ENCODE assay signal across 22 cellular contexts in genomic region chr22:38246046-38246658, GRCh38. TPM values are rescaled to one million over a fixed set of nuclear protein-coding genes. Genes with fewer than 3 reads are reported as not detected.
DNase-seq lines count a peak whose midpoint lies in the region; ATAC-seq and TF ChIP-seq lines count a peak whose summit lies in the region.
"Had no signal": no experiment of that assay in that cellular context is flagged by ENCODE, and none has a peak within 500 bp of the region (broad histone marks: within the 10 kb centered on the region; RNA-seq: fewer than 3 reads in every experiment).

No MANE protein-coding gene starts in this region.

- in situ Hi-C loops in transverse colon (cut with MboI; ENCODE audit: low pct_ligation_motif_present in 1 of 4, low pct_unique_long_range_greater_than_20kb in 1 of 4, low sequenced_read_pairs in 3 of 4): loop anchor here in 1 of 4 donors (25.0 kb wide), 1 partner anchor 134 kb away; the partner anchor contains the start of gene BAIAP2L2

- H3K4me3 Mint-ChIP-seq in CD14-positive monocyte: no peak overlapping the region
- H3K4me3 Mint-ChIP-seq: H9; T-helper 2 cell treated with Interferon-gamma antibody and Interleukin-4, amounts not matched to agents 5 μg/mL and 100 μg/mL, for 36 hours; WTC11 had no signal

- peak overlapping the region; percentile 90 for H3K27ac ChIP-seq in caudate nucleus (ENCODE audit: low read depth, low read length)
- no peak overlapping the region for H3K27ac ChIP-seq in neuronal stem cell (replicated peaks; ENCODE audit: low read length)
- peak overlapping the region in 3 of 4 donors; percentile 59 to 66 (median 60) for H3K27ac ChIP-seq in transverse colon

- no peaks in the 10 kb centered on the region for H3K27me3 ChIP-seq in neuronal stem cell (ENCODE audit: control insufficient read depth in 3 of 3, insufficient read depth in 3 of 3, low read depth in 1 of 3, low read length in 3 of 3)
- H3K27me3 ChIP-seq in transverse colon: no peaks in the 10 kb centered on the region
- H3K27me3 ChIP-seq: adrenal gland, left lung, suprapubic skin had no signal

- H2BK15ac ChIP-seq in neuronal stem cell (ENCODE audit: low read length): no peak overlapping the region

- H2AK5ac ChIP-seq in neuronal stem cell (ENCODE audit: low read depth, low read length): no peak overlapping the region

- peaks cover 57 to 67% of the 10 kb centered on the region in 2 donors for H3K36me3 Mint-ChIP-seq in CD14-positive monocyte

- no CpG with 5 or more reads among the region's 19 CpGs for WGBS in neuronal stem cell (ENCODE audit: extremely low coverage in 2 of 2, insufficient read length in 2 of 2, insufficient replicate concordance in 1 of 2), 2 donors
- whole genome bisulfite sequencing in transverse colon (ENCODE audit: low coverage in 1 of 2), 2 donors: 80 to 89% methylated on average over 8 to 19 of the region's 19 CpGs

- H3K27me3 Mint-ChIP-seq in CD14-positive monocyte (ENCODE audit: low read depth in 3 of 3): peaks cover 0 to 1% (median 0%) of the 10 kb centered on the region in 3 donors

- no peak for ATAC-seq in GM21529 (IDR thresholded peaks at IDR 0.05; ENCODE audit: unreplicated experiment)
- ATAC-seq: WTC11 had no signal

- no peak overlapping the region for H3K4ac ChIP-seq in neuronal stem cell (ENCODE audit: low read length)

- TF ChIP-seq POLR2A in transverse colon (IDR thresholded peaks at IDR 0.05): no peak

- H3K9ac ChIP-seq in neuronal stem cell (ENCODE audit: low read depth, low read length, poor library complexity): peak overlapping the region; percentile 77
- H3K9ac ChIP-seq: SK-N-SH had no signal

- no peak overlapping the region for H2BK120ac ChIP-seq in neuronal stem cell (ENCODE audit: low read depth, low read length)

- no peak overlapping the region for H4K8ac ChIP-seq in neuronal stem cell (ENCODE audit: low read depth, low read length)

- TF ChIP-seq CTCF in transverse colon (IDR thresholded peaks at IDR 0.05) (no peak), CD14-positive monocyte (IDR thresholded peaks at IDR 0.05) (no peak)

- intact Hi-C loops in transverse colon (cut with DNase I; ENCODE audit: low total_unique reads): no loop called here
- intact Hi-C loops in CD14-positive monocyte (cut with micrococcal nuclease): no loop called here

- no peak overlapping the region for H4K91ac ChIP-seq in neuronal stem cell (ENCODE audit: low read depth, low read length, poor library complexity)

- H3K4me3 ChIP-seq in neuronal stem cell (ENCODE audit: low read length in 2 of 2) (peak overlapping the region in 1 of 2 donors; percentile 28), transverse colon (no peak overlapping the region)
- H3K4me3 ChIP-seq: adrenal gland, left lung, suprapubic skin had no signal

- H3K9me3 Mint-ChIP-seq in CD14-positive monocyte: peaks cover 5 to 13% (median 10%) of the 10 kb centered on the region in 7 donors
- H3K9me3 Mint-ChIP-seq: T-helper 2 cell treated with Interferon-gamma antibody and Interleukin-4, amounts not matched to agents 5 μg/mL and 100 μg/mL, for 36 hours; WTC11 had no signal

- H3K18ac ChIP-seq in neuronal stem cell (ENCODE audit: low read length): peak overlapping the region; percentile 44

- H3K23ac ChIP-seq in neuronal stem cell (ENCODE audit: low read depth, low read length, poor library complexity): peak overlapping the region; percentile 89

- peak; percentile 31 for DNase-seq in NAMALWA (ENCODE audit: low spot score)
- DNase-seq in caudate nucleus (lab: John Stamatoyannopoulos, UW): peak in 1 of 61 donors; percentile 53
- no peak for DNase-seq in neuronal stem cell (ENCODE audit: low spot score)
- no peak for DNase-seq in transverse colon
- DNase-seq in CD14-positive monocyte (ENCODE audit: low spot score): no peak
- DNase-seq in activated naive CD4-positive, alpha-beta T cell treated with Interleukin-2 at 50 U/mL for 16 hours: no peak
- DNase-seq: activated CD4-positive, alpha-beta T cell treated with anti-CD3 and anti-CD28 coated beads, Interleukin-2, amount 50 U/mL, for 48 hours; activated effector memory CD4-positive, alpha-beta T cell treated with Interleukin-2 at 50 U/mL for 16 hours; adrenal gland; central memory CD4-positive, alpha-beta T cell; COR-L47; DND-41; H9; KBM-7; left lung; NCI-H2029; NCI-H226; SK-N-SH had no signal

- peaks cover 7% of the 10 kb centered on the region for H3K79me1 ChIP-seq in neuronal stem cell (ENCODE audit: low read depth, low read length)

- H3K14ac ChIP-seq in neuronal stem cell (ENCODE audit: low read length): no peak overlapping the region

- H2AFZ ChIP-seq in neuronal stem cell (ENCODE audit: low read length): no peak overlapping the region

- peaks cover 7% of the 10 kb centered on the region for H3K4me1 Mint-ChIP-seq in CD14-positive monocyte

- no peak overlapping the region for H3K4me2 ChIP-seq in neuronal stem cell (ENCODE audit: insufficient read depth, low read length, poor library complexity, severe bottlenecking)
- H3K4me2 ChIP-seq: SK-N-SH had no signal

- H2BK12ac ChIP-seq in neuronal stem cell (ENCODE audit: low read length): no peak overlapping the region

- H3K36me3 ChIP-seq in neuronal stem cell (replicated peaks in 1 of 2; ENCODE audit: control insufficient read depth in 2 of 2, insufficient read depth in 2 of 2, low read length in 2 of 2): peaks cover 25 to 34% of the 10 kb centered on the region in 2 donors
- H3K36me3 ChIP-seq in transverse colon: peaks cover 0 to 14% (median 0%) of the 10 kb centered on the region in 4 donors

- H3K27ac Mint-ChIP-seq in CD14-positive monocyte: peak overlapping the region in 1 of 7 donors; percentile 27
- H3K27ac Mint-ChIP-seq: T-helper 2 cell treated with Interferon-gamma antibody and Interleukin-4, amounts not matched to agents 5 μg/mL and 100 μg/mL, for 36 hours; WTC11 had no signal

- no peak for TF ChIP-seq EP300 in transverse colon (IDR thresholded peaks at IDR 0.05; ENCODE audit: low read depth)

- H3K4me1 ChIP-seq in neuronal stem cell (ENCODE audit: control insufficient read depth in 2 of 2, insufficient read depth in 1 of 2, low read depth in 1 of 2, low read length in 2 of 2): peaks cover 13 to 22% of the 10 kb centered on the region in 2 donors
- H3K4me1 ChIP-seq in transverse colon: peaks cover 16 to 37% (median 24%) of the 10 kb centered on the region in 4 donors

- peak overlapping the region; percentile 18 for H2BK5ac ChIP-seq in neuronal stem cell (ENCODE audit: low read length)

- peaks cover 6 to 9% of the 10 kb centered on the region in 2 donors for H3K9me3 ChIP-seq in neuronal stem cell (replicated peaks in 1 of 2; ENCODE audit: control insufficient read depth in 2 of 2, insufficient read depth in 1 of 2, low read depth in 1 of 2, low read length in 2 of 2)
- no peaks in the 10 kb centered on the region for H3K9me3 ChIP-seq in transverse colon
- H3K9me3 ChIP-seq: adrenal gland, left lung, SK-N-SH, suprapubic skin had no signal

RNA-seq across cellular contexts. Expression of gene TMEM184B, which starts 26.7 kb away (rescaled TPM):
- 50.9 TPM for polyA plus RNA-seq in neuronal stem cell (2013, experiment 1 of 2)
- 51.3 TPM for polyA plus RNA-seq in neuronal stem cell (2013, experiment 2 of 2)
- 10 to 100 TPM; 18.7 to 88.4 (median 41.1) TPM for total RNA-seq in transverse colon
- polyA plus RNA-seq in CD14-positive monocyte: 10 to 100 TPM in 1 of 2 donors, 1 to 10 TPM in 1; 7.4 to 10.6 TPM

RNA-seq across cellular contexts. Expression of gene MAFF, which starts 44.4 kb away (rescaled TPM):
- polyA plus RNA-seq in neuronal stem cell (2013, experiment 1 of 2): 4.0 TPM
- polyA plus RNA-seq in neuronal stem cell (2013, experiment 2 of 2): 4.3 TPM
- 10 to 100 TPM in 3 of 4 donors, 1 to 10 TPM in 1; 3.8 to 30.3 (median 22.0) TPM for total RNA-seq in transverse colon
- polyA plus RNA-seq in CD14-positive monocyte: 1 to 10 TPM; 1.5 to 2.0 TPM
